Comparison of ENCODE assay signal across 1 cellular context in the genomic region with DNA sequence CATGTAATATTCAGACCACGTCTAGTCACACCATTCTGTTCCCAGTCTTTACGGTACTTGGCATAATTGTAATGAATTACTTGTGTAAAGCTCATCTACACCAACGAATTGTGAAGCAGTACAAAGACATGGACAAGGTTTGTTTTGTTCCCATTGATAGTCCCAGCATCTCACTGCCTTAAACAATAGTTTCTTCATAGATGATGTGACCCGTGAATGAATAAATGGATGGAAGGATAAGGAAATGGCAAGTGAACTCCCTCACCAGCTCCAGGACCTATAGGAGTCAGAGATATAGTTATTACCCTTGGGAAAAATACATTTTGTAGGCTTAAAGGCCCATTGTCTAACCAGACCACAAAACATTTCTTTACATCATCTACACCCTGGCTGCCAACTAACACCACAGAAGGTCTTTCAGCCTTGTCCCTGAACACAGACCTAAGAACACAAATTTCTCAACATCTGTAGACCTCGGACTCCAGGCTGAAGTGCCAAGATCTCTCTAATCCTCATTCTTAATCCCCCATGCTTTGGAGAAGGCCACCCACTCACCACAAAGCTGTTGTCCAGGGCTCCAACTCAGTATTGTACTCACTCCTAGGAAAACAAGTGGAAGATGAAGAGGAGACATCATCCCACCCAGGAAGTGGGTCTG.
TF ChIP-seq lines count a peak whose summit lies in the region.

No MANE protein-coding gene starts in this region.

TF ChIP-seq in K562, 482 proteins besides CTCF, POLR2A, EP300 and RAD21 (continued from another document):
- TF ChIP-seq, protein P1, sequence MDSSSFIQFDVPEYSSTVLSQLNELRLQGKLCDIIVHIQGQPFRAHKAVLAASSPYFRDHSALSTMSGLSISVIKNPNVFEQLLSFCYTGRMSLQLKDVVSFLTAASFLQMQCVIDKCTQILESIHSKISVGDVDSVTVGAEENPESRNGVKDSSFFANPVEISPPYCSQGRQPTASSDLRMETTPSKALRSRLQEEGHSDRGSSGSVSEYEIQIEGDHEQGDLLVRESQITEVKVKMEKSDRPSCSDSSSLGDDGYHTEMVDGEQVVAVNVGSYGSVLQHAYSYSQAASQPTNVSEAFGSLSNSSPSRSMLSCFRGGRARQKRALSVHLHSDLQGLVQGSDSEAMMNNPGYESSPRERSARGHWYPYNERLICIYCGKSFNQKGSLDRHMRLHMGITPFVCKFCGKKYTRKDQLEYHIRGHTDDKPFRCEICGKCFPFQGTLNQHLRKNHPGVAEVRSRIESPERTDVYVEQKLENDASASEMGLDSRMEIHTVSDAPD (CRISPR knock-in tag; IDR thresholded peaks at IDR 0.05) = no peak
- no peak for TF ChIP-seq BHLHE40 (IDR thresholded peaks at IDR 0.05; ENCODE audit: low read length)
- TF ChIP-seq TCF7 (IDR thresholded peaks at IDR 0.05; ENCODE audit: borderline replicate concordance) = no peak
TF ChIP-seq in K562: peak in this region for 0.
